Comparison of ENCODE assay signal across 2 cellular contexts in the genomic region with DNA sequence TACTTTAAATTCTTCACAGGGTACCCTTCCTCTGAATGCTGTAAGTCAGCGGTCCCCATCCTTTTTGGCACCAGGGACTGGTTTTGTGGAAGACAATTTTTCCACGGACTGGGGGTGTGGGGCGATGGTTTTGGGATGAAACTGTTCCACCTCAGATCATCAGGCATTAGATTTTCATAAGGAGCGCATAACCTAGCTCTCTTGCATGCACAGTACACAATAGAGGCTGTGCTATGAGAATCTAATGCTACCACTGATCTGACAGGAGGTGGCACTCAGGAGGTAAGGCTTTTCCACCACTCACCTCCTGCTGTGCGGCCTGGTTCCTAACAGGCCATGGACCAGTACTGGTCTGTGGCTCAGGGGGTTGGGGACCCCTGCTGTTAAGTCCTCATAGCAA.
DNase-seq lines count a peak whose midpoint lies in the region; TF ChIP-seq lines count a peak whose summit lies in the region.
"Not testable (repeated sequence)": the region's sequence is repeated elsewhere in the genome, so short reads cannot be mapped to it uniquely, and the experiment has no call there.

No MANE protein-coding gene starts in this region.

- POLR2A ChIA-PET in HEK293 (lab: Yijun Ruan, JAX) = not testable (repeated sequence)

- TF ChIP-seq CTCF in HEK293 (tag by site-specific recombination; IDR thresholded peaks at IDR 0.05) = not testable (repeated sequence)

- H3K4me2 ChIP-seq in Karpas-422 (ENCODE audit: low read depth, low read length, poor library complexity, severe bottlenecking) = not testable (repeated sequence)

- DNase-seq in Karpas-422 = peak; percentile 5

- not testable (repeated sequence) for H3K27me3 ChIP-seq in Karpas-422 (ENCODE audit: low read length)

- H3K4me1 ChIP-seq in HEK293 (ENCODE audit: control insufficient read depth, insufficient read depth, low read length) = peaks cover 16% of the 10 kb centered on the region
- H3K4me1 ChIP-seq in Karpas-422 (ENCODE audit: low read length) = not testable (repeated sequence)

- not testable (repeated sequence) for H3K9me3 ChIP-seq in HEK293 (ENCODE audit: control insufficient read depth, insufficient read depth, low read depth, low read length); Karpas-422 (ENCODE audit: low read length)

- not testable (repeated sequence) for H3K79me2 ChIP-seq in Karpas-422 (ENCODE audit: low read length)

- H3K36me3 ChIP-seq in HEK293 (ENCODE audit: control insufficient read depth in 2 of 2, insufficient read depth in 1 of 2, low read length in 2 of 2); Karpas-422 (ENCODE audit: insufficient read depth, low read length): not testable (repeated sequence)

- not testable (repeated sequence) for H4K20me1 ChIP-seq in Karpas-422 (ENCODE audit: insufficient read depth, low read depth, low read length)

- not testable (repeated sequence) for H3K9ac ChIP-seq in Karpas-422 (ENCODE audit: low read length)

- not testable (repeated sequence) for H3K4me3 ChIP-seq in HEK293 (ENCODE audit: low read depth, low read length); Karpas-422 (ENCODE audit: low read length)

- not testable (repeated sequence) for H3K27ac ChIP-seq in HEK293 (ENCODE audit: extremely low read depth, low read depth, low read length); Karpas-422 (ENCODE audit: low read length)

- CTCF ChIA-PET in HEK293 (lab: Yijun Ruan, JAX) = not testable (repeated sequence)

- H2AFZ ChIP-seq in Karpas-422 (ENCODE audit: low read length) = not testable (repeated sequence)

- not testable (repeated sequence) for H3K9me2 ChIP-seq in Karpas-422 (replicated peaks; ENCODE audit: insufficient read depth, low read length)

TF ChIP-seq in HEK293, 187 proteins besides CTCF, POLR2A, EP300 and RAD21:
- TF ChIP-seq TRIM28 (IDR thresholded peaks at IDR 0.05; ENCODE audit: borderline replicate concordance, low read length) (peak; percentile 58; the same call in 1 of the 2 replicates), SETDB1 (IDR thresholded peaks at IDR 0.05; ENCODE audit: insufficient read length, low read length) (peak; percentile 40), ZNF610 (tag by site-specific recombination; IDR thresholded peaks at IDR 0.05; ENCODE audit: borderline replicate concordance) (peak; percentile 94; the same call in 1 of the 2 replicates), ZNF529 (tag by site-specific recombination; IDR thresholded peaks at IDR 0.05; ENCODE audit: insufficient replicate concordance) (peak; percentile 25)
